Comparison of ENCODE assay signal across 13 cellular contexts in the genomic region with DNA sequence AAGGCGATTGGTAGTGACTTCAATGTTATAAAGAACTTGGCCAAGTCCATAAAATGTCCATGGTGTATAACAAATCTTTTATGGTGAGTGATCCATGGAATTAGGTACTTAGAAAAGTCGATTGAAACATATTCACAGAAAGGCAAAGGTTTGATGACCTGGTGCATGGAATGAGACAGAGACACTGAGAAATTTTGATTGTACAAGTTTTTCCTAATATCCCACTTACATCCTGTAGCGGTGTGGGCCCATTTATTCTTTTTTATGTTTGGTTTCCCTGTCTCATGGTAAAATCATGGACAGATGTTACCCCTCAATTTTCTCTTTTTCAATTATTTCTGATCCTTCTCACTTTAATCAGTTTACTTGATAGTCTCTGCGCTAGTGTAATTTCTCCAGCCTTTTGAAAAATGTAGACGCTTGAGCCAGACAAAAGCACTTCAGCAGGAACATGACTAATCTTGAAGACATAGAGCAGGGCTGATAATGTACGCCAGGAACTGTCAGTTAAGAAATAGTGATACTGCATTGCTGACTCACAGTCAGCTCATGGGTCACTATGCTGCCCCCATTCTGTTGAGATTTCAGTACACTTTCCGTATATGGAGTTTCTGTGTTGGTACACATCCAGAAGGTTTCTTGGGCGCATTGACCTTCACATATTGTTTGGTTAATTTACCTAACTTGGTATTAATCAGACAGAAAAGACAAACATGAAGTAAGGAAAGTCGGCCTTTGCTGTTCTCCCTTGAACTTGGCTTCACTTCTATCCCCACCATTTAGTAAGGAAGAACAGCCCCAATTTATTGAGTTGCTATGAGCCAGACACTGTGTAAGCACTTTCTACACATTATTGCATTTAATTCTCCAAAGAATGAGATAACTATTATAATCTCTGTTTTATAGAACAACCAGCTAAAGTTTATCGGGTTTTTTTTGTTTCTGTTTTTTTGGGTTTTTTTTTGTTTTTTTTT.
DNase-seq lines count a peak whose midpoint lies in the region; ATAC-seq, FAIRE-seq and TF ChIP-seq lines count a peak whose summit lies in the region.
"Had no signal": no experiment of that assay in that cellular context is flagged by ENCODE, and none has a peak within 500 bp of the region (broad histone marks: within the 10 kb centered on the region; RNA-seq: fewer than 3 reads in every experiment).

No MANE protein-coding gene starts in this region.

- BruUV-seq in HepG2 (replicated peaks; lab: Mats Ljungman, UMichigan) = no TSS peak

- H3K4me1 ChIP-seq in liver (ENCODE audit: control insufficient read depth in 4 of 4, insufficient read depth in 4 of 4, low read length in 3 of 4) (no peaks in the 10 kb centered on the region), HepG2 (ENCODE audit: insufficient read depth, low read length) (no peaks in the 10 kb centered on the region)

- no peak for ATAC-seq in HepG2
- peak; percentile 26 for ATAC-seq in left lobe of liver
- ATAC-seq in stimulated activated naive CD8-positive, alpha-beta T cell treated with anti-CD3 and anti-CD28 coated beads, Interleukin-15, Interleukin-2, amounts not matched to agents 100 U/mL and 50 U/mL, for 24 hours = no peak
- ATAC-seq in activated naive CD8-positive, alpha-beta T cell treated with anti-CD3 and anti-CD28 coated beads, Interleukin-2, amount 50 U/mL, for 24 hours = no peak
- no peak for ATAC-seq in GM19397 (IDR thresholded peaks at IDR 0.05; ENCODE audit: unreplicated experiment)

- DNase-seq in HepG2 (ENCODE audit: low spot score) (no peak), astrocyte of the cerebellum (ENCODE audit: low read depth) (peak; percentile 62), left lobe of liver (ENCODE audit: low spot score) (no peak)
- DNase-seq in stimulated activated naive CD8-positive, alpha-beta T cell treated with anti-CD3 and anti-CD28 coated beads, Interleukin-15, Interleukin-2, amounts not matched to agents 100 U/mL and 50 U/mL, for 24 hours = no peak
- DNase-seq in activated naive CD8-positive, alpha-beta T cell treated with anti-CD3 and anti-CD28 coated beads, Interleukin-2, amount 50 U/mL, for 24 hours = no peak
- DNase-seq in stimulated activated CD8-positive, alpha-beta memory T cell treated with anti-CD3 and anti-CD28 coated beads, Interleukin-4, amount 100 ng/mL, for 48 hours = no peak
- DNase-seq: activated gamma-delta T cell treated with Interleukin-2 at 50 U/mL for 16 hours, NCI-H82, WERI-Rb-1 had no signal

- H3K27ac Mint-ChIP-seq in activated naive CD8-positive, alpha-beta T cell treated with anti-CD3 and anti-CD28 coated beads, Interleukin-2, amount 50 U/mL, for 24 hours = no peak overlapping the region

- no peaks in the 10 kb centered on the region for H4K20me1 ChIP-seq in HepG2 (ENCODE audit: insufficient read depth, low read length)

- H3K36me3 ChIP-seq in liver (ENCODE audit: control insufficient read depth in 4 of 4, insufficient read depth in 3 of 4, low read depth in 1 of 4, low read length in 3 of 4) (no peaks in the 10 kb centered on the region), HepG2 (replicated peaks in 1 of 2; ENCODE audit: control insufficient read depth in 1 of 2, insufficient read depth in 2 of 2, low read length in 2 of 2) (no peaks in the 10 kb centered on the region)
- H3K36me3 ChIP-seq: neutrophil, WERI-Rb-1 had no signal

- H3K4me2 ChIP-seq in HepG2 (ENCODE audit: low read depth, low read length) = no peak overlapping the region

- H3K9ac ChIP-seq in liver (ENCODE audit: low read depth in 1 of 2, low read length in 2 of 2) (no peak overlapping the region), HepG2 (ENCODE audit: insufficient read depth, low read depth, low read length) (no peak overlapping the region)

- TF ChIP-seq EP300 in HepG2 (IDR thresholded peaks at IDR 0.05; ENCODE audit: low read depth in 2 of 2, low read length in 2 of 2) (no peak), HepG2 (CRISPR knock-in tag; IDR thresholded peaks at IDR 0.05; ENCODE audit: borderline replicate concordance) (no peak)

- TF ChIP-seq CTCF in liver (IDR thresholded peaks at IDR 0.05; ENCODE audit: low read depth, low read length, missing input control) (no peak), HepG2 (CRISPR knock-in tag; IDR thresholded peaks at IDR 0.05) (no peak), astrocyte of the cerebellum (IDR thresholded peaks at IDR 0.05; ENCODE audit: low read depth, low read length, missing control alignments) (no peak)

- H3K27me3 Mint-ChIP-seq in activated naive CD8-positive, alpha-beta T cell treated with anti-CD3 and anti-CD28 coated beads, Interleukin-2, amount 50 U/mL, for 24 hours = no peaks in the 10 kb centered on the region

- H3K9me3 ChIP-seq in liver (ENCODE audit: control insufficient read depth in 4 of 4, low read length in 3 of 4) = no peaks in the 10 kb centered on the region
- peaks cover 49% of the 10 kb centered on the region for H3K9me3 ChIP-seq in HepG2 (ENCODE audit: low read length)
- H3K9me3 ChIP-seq: neutrophil had no signal

- intact Hi-C loops in HepG2 (cut with micrococcal nuclease; ENCODE audit: unreplicated experiment) = no loop called here

- H3K27me3 ChIP-seq in liver (ENCODE audit: control insufficient read depth in 4 of 4, insufficient read depth in 4 of 4, low read length in 3 of 4) (no peaks in the 10 kb centered on the region), HepG2 (ENCODE audit: control insufficient read depth in 1 of 2, insufficient read depth in 2 of 2, low read length in 2 of 2) (no peaks in the 10 kb centered on the region)
- H3K27me3 ChIP-seq: neutrophil had no signal

- H3K36me3 Mint-ChIP-seq in activated naive CD8-positive, alpha-beta T cell treated with anti-CD3 and anti-CD28 coated beads, Interleukin-2, amount 50 U/mL, for 24 hours (ENCODE audit: low read depth) = no peaks in the 10 kb centered on the region

- H3K4me3 ChIP-seq in liver (ENCODE audit: low read depth in 1 of 3, low read length in 3 of 3) (no peak overlapping the region), HepG2 (replicated peaks in 1 of 3; ENCODE audit: insufficient read depth in 1 of 3, low read depth in 2 of 3, low read length in 3 of 3) (no peak overlapping the region), astrocyte of the cerebellum (ENCODE audit: low read depth, low read length) (no peak overlapping the region)

- WGBS in liver = 73% methylated on average over 10 of the region's 10 CpGs
- 29% methylated on average over 10 of the region's 10 CpGs for WGBS in HepG2 (ENCODE audit: low lambda C conversion rate)

- no peak for TF ChIP-seq RAD21 in liver (IDR thresholded peaks at IDR 0.05)
- no peak for TF ChIP-seq RAD21 in HepG2 (CRISPR knock-in tag; IDR thresholded peaks at IDR 0.05)

- no peaks in the 10 kb centered on the region for H3K4me1 Mint-ChIP-seq in activated naive CD8-positive, alpha-beta T cell treated with anti-CD3 and anti-CD28 coated beads, Interleukin-2, amount 50 U/mL, for 24 hours

- H3K9me3 Mint-ChIP-seq in activated naive CD8-positive, alpha-beta T cell treated with anti-CD3 and anti-CD28 coated beads, Interleukin-2, amount 50 U/mL, for 24 hours = peaks cover 20% of the 10 kb centered on the region

- no peak overlapping the region for H3K4me3 Mint-ChIP-seq in activated naive CD8-positive, alpha-beta T cell treated with anti-CD3 and anti-CD28 coated beads, Interleukin-2, amount 50 U/mL, for 24 hours

- in situ Hi-C loops in HepG2 (cut with HindIII; ENCODE audit: extremely low pct_ligation_motif_present, low pct_unique_long_range_greater_than_20kb) = no loop called here
- in situ Hi-C loops in astrocyte of the cerebellum (cut with HindIII; ENCODE audit: low sequenced_read_pairs) = no loop called here

- no peak for FAIRE-seq in HepG2 (lab: Jason Lieb, UNC)

- H3K79me2 ChIP-seq in HepG2 (ENCODE audit: insufficient read depth, low read length) = no peaks in the 10 kb centered on the region

- POLR2A ChIA-PET in HepG2 (lab: Yijun Ruan, JAX) = no interaction called here

- H2AFZ ChIP-seq in HepG2 (ENCODE audit: low read length) = no peak overlapping the region

- CTCF ChIA-PET in HepG2 (lab: Yijun Ruan, JAX; ENCODE audit: low intra/inter-chr PET ratio, low total read pairs) = no interaction called here

- TF ChIP-seq POLR2A in HepG2 (IDR thresholded peaks at IDR 0.05; ENCODE audit: insufficient read depth in 1 of 2, low read depth in 2 of 2, low read length in 2 of 2) = no peak

- H3K27ac ChIP-seq in liver (ENCODE audit: low read depth in 1 of 2, low read length in 2 of 2) (no peak overlapping the region), HepG2 (ENCODE audit: extremely low read length, insufficient read depth, low read length) (no peak overlapping the region)
- H3K27ac ChIP-seq: C4-2B, neutrophil, WERI-Rb-1 had no signal

TF ChIP-seq in liver, 16 proteins besides CTCF, POLR2A, EP300 and RAD21:
- TF ChIP-seq NR2F2 (IDR thresholded peaks at IDR 0.05) = peak; percentile 36
- no peak for TF ChIP-seq HNF4A (conservative IDR thresholded peaks at IDR 0.05)
- TF ChIP-seq JUND (IDR thresholded peaks at IDR 0.05) = no peak

TF ChIP-seq in HepG2, 621 proteins besides CTCF, POLR2A, EP300 and RAD21:
- TF ChIP-seq MXD4 (CRISPR knock-in tag; IDR thresholded peaks at IDR 0.05) (no peak), ZNF354B (CRISPR knock-in tag; IDR thresholded peaks at IDR 0.05) (no peak), ZNF781 (CRISPR knock-in tag; IDR thresholded peaks at IDR 0.05; ENCODE audit: borderline replicate concordance, not compliant biosample characterization) (no peak), ISX (CRISPR knock-in tag; conservative IDR thresholded peaks at IDR 0.05) (no peak), IRF1 (CRISPR knock-in tag; IDR thresholded peaks at IDR 0.05; ENCODE audit: low read depth) (no peak), ATF3 (CRISPR knock-in tag; IDR thresholded peaks at IDR 0.05) (no peak), DNMT3B (CRISPR knock-in tag; conservative IDR thresholded peaks at IDR 0.05) (no peak), RFX5 (IDR thresholded peaks at IDR 0.05; ENCODE audit: low read depth, low read length) (no peak), CC2D1A (CRISPR knock-in tag; IDR thresholded peaks at IDR 0.05) (no peak), SNAI1 (CRISPR knock-in tag; IDR thresholded peaks at IDR 0.05; ENCODE audit: borderline replicate concordance) (no peak), YEATS2 (CRISPR knock-in tag; IDR thresholded peaks at IDR 0.05; ENCODE audit: borderline replicate concordance) (no peak), TBX3 (IDR thresholded peaks at IDR 0.05; ENCODE audit: borderline replicate concordance) (no peak), ZNF468 (CRISPR knock-in tag; IDR thresholded peaks at IDR 0.05) (no peak)
TF ChIP-seq in HepG2: peak in this region for 0.
